1 cellular context compared by ENCODE assay signal in genomic region chr7:128791121-128791967, GRCh38.
TF ChIP-seq lines count a peak whose summit lies in the region.

No MANE protein-coding gene starts in this region.

TF ChIP-seq in HEK293, 187 proteins besides CTCF, POLR2A, EP300 and RAD21 (continued from another document):
- TF ChIP-seq ZNF174 (tag by site-specific recombination; IDR thresholded peaks at IDR 0.05): no peak
- TF ChIP-seq ZNF184 (tag by site-specific recombination; IDR thresholded peaks at IDR 0.05): no peak
- no peak for TF ChIP-seq ZNF138 (tag by site-specific recombination; IDR thresholded peaks at IDR 0.05; ENCODE audit: borderline replicate concordance)
- no peak for TF ChIP-seq PBX3 (CRISPR knock-in tag; IDR thresholded peaks at IDR 0.05)
- no peak for TF ChIP-seq ZNF133 (tag by site-specific recombination; IDR thresholded peaks at IDR 0.05)
- TF ChIP-seq ZNF280D (tag by site-specific recombination; IDR thresholded peaks at IDR 0.05): no peak
- TF ChIP-seq PRDM4 (tag by site-specific recombination; IDR thresholded peaks at IDR 0.05): peak; percentile 17; the same call in 1 of the 2 replicates
- TF ChIP-seq HOXA7 (CRISPR knock-in tag; IDR thresholded peaks at IDR 0.05; ENCODE audit: borderline replicate concordance): no peak
- TF ChIP-seq SP7 (tag by site-specific recombination; IDR thresholded peaks at IDR 0.05): no peak
- no peak for TF ChIP-seq ZNF416 (tag by site-specific recombination; IDR thresholded peaks at IDR 0.05)
- peak; percentile 68 for TF ChIP-seq ZNF335 (tag by site-specific recombination; conservative IDR thresholded peaks at IDR 0.05)
- TF ChIP-seq ZNF23 (tag by site-specific recombination; IDR thresholded peaks at IDR 0.05; ENCODE audit: borderline replicate concordance): no peak
- TF ChIP-seq ZNF707 (tag by site-specific recombination; IDR thresholded peaks at IDR 0.05): no peak
- peak; percentile 64; the same call in 1 of the 2 replicates for TF ChIP-seq ZNF561 (tag by site-specific recombination; IDR thresholded peaks at IDR 0.05; ENCODE audit: borderline replicate concordance)
- TF ChIP-seq ZNF560 (tag by site-specific recombination; IDR thresholded peaks at IDR 0.05; ENCODE audit: borderline replicate concordance): no peak
- peak; percentile 83; the same call in 1 of the 2 replicates for TF ChIP-seq SP3 (tag by site-specific recombination; IDR thresholded peaks at IDR 0.05)
- TF ChIP-seq ZNF311 (tag by site-specific recombination; IDR thresholded peaks at IDR 0.05; ENCODE audit: borderline replicate concordance): no peak
- TF ChIP-seq ZXDB (tag by site-specific recombination; IDR thresholded peaks at IDR 0.05): no peak; the same call in none of the 2 replicates
- peak; percentile 87 for TF ChIP-seq ZBTB26 (tag by site-specific recombination; optimal IDR thresholded peaks at IDR 0.05)
- 0 out of 2 replicates have a peak, but pooled peaks have one; percentile 44 for TF ChIP-seq ZNF2 (tag by site-specific recombination; IDR thresholded peaks at IDR 0.05)
- no peak for TF ChIP-seq ZSCAN18 (tag by site-specific recombination; IDR thresholded peaks at IDR 0.05)
- peak; percentile 47 for TF ChIP-seq YY1 (tag by site-specific recombination; IDR thresholded peaks at IDR 0.05)
- no peak for TF ChIP-seq ZSCAN16 (tag by site-specific recombination; IDR thresholded peaks at IDR 0.05)
- no peak for TF ChIP-seq ZNF544 (tag by site-specific recombination; IDR thresholded peaks at IDR 0.05)
- TF ChIP-seq ZNF398 (tag by site-specific recombination; IDR thresholded peaks at IDR 0.05): peak; percentile 95
- no peak for TF ChIP-seq ZNF555 (tag by site-specific recombination; conservative IDR thresholded peaks at IDR 0.05)
- TF ChIP-seq ZNF571 (tag by site-specific recombination; IDR thresholded peaks at IDR 0.05): no peak
- TF ChIP-seq ZBTB21 (tag by site-specific recombination; IDR thresholded peaks at IDR 0.05): no peak
- peak; percentile 76 for TF ChIP-seq ZNF513 (tag by site-specific recombination; IDR thresholded peaks at IDR 0.05)
- TF ChIP-seq MEIS1 (CRISPR knock-in tag; IDR thresholded peaks at IDR 0.05; ENCODE audit: borderline replicate concordance): no peak
- TF ChIP-seq ZNF510 (tag by site-specific recombination; IDR thresholded peaks at IDR 0.05; ENCODE audit: insufficient replicate concordance): no peak
- no peak for TF ChIP-seq ZNF148 (tag by site-specific recombination; IDR thresholded peaks at IDR 0.05; ENCODE audit: borderline replicate concordance)
- no peak for TF ChIP-seq ZNF558 (tag by site-specific recombination; IDR thresholded peaks at IDR 0.05)
- no peak for TF ChIP-seq GLI4 (tag by site-specific recombination; IDR thresholded peaks at IDR 0.05)
- TF ChIP-seq ZFP41 (tag by site-specific recombination; IDR thresholded peaks at IDR 0.05; ENCODE audit: borderline replicate concordance): no peak
- TF ChIP-seq ZNF701 (tag by site-specific recombination; IDR thresholded peaks at IDR 0.05): no peak
- peak; percentile 60 for TF ChIP-seq ZNF843 (tag by site-specific recombination; IDR thresholded peaks at IDR 0.05)
- TF ChIP-seq PRDM10 (tag by site-specific recombination; IDR thresholded peaks at IDR 0.05): 0 out of 2 replicates have a peak, but pooled peaks have one; percentile 20
- TF ChIP-seq ZEB2 (tag by site-specific recombination; IDR thresholded peaks at IDR 0.05): peak; percentile 34
- TF ChIP-seq ZSCAN4 (tag by site-specific recombination; IDR thresholded peaks at IDR 0.05): no peak
- TF ChIP-seq SALL2 (tag by site-specific recombination; IDR thresholded peaks at IDR 0.05; ENCODE audit: borderline replicate concordance): no peak
TF ChIP-seq in HEK293: peak in this region for 52.
